8 cellular contexts compared by ENCODE assay signal in genomic region chr1:234606731-234607090, GRCh38. TPM values are rescaled to one million over a fixed set of nuclear protein-coding genes. Genes with fewer than 3 reads are reported as not detected.
DNase-seq lines count a peak whose midpoint lies in the region; ATAC-seq and TF ChIP-seq lines count a peak whose summit lies in the region.

No MANE protein-coding gene starts in this region.

- TF ChIP-seq EP300 in neural cell (conservative IDR thresholded peaks at IDR 0.05; ENCODE audit: poor library complexity, severe bottlenecking), result no peak

- peaks cover 68% of the 10 kb centered on the region for H3K79me2 ChIP-seq in neural cell (replicated peaks; ENCODE audit: insufficient read depth, low read length)

- H3K9me3 Mint-ChIP-seq in CD4-positive, CD25-positive, alpha-beta regulatory T cell, result peaks cover 0 to 2% (median 0%) of the 10 kb centered on the region in 7 donors

- peak overlapping the region; percentile 99 for H3K4me3 ChIP-seq in CD4-positive, CD25-positive, alpha-beta regulatory T cell (ENCODE audit: low read depth, low read length)
- peak overlapping the region; percentile 95 for H3K4me3 ChIP-seq in NB4 (ENCODE audit: low read depth, low read length)
- H3K4me3 ChIP-seq in dorsolateral prefrontal cortex, result peak overlapping the region; percentile 60 to 94 (median 82)
- peak overlapping the region; percentile 90 for H3K4me3 ChIP-seq in neural cell (ENCODE audit: low read length)

- peaks cover 3% of the 10 kb centered on the region for H3F3A ChIP-seq in neural cell (ENCODE audit: insufficient read depth, low read length, poor library complexity, severe bottlenecking)

- H2AFZ ChIP-seq in neural cell (ENCODE audit: low read depth, low read length), result no peak overlapping the region

- ATAC-seq in CD4-positive, CD25-positive, alpha-beta regulatory T cell (ENCODE audit: low read depth in 2 of 2), result no peak
- ATAC-seq in HG03045 (IDR thresholded peaks at IDR 0.05; ENCODE audit: unreplicated experiment), result no peak

- H3K4me2 ChIP-seq in neural cell (ENCODE audit: low read length), result peak overlapping the region; percentile 99

- H3K27ac Mint-ChIP-seq in CD4-positive, CD25-positive, alpha-beta regulatory T cell, result peak overlapping the region; percentile 99 to 100 (median 99)

- peaks cover 72% of the 10 kb centered on the region for H3K4me1 ChIP-seq in CD4-positive, CD25-positive, alpha-beta regulatory T cell (ENCODE audit: control insufficient read depth, insufficient read depth, low read length, poor library complexity, severe bottlenecking)

- H4K20me1 ChIP-seq in neural cell (ENCODE audit: insufficient read depth), result peaks cover 23% of the 10 kb centered on the region

- peaks cover 18% of the 10 kb centered on the region for H3K36me3 ChIP-seq in CD4-positive, CD25-positive, alpha-beta regulatory T cell (ENCODE audit: control insufficient read depth, insufficient read depth, low read length)
- H3K36me3 ChIP-seq in neural cell (ENCODE audit: insufficient read depth, low read length), result peaks cover 15% of the 10 kb centered on the region

- H3K4me1 Mint-ChIP-seq in CD4-positive, CD25-positive, alpha-beta regulatory T cell, result peaks cover 37 to 61% (median 54%) of the 10 kb centered on the region in 4 donors

- no peaks in the 10 kb centered on the region for H3K9me2 ChIP-seq in neural cell (ENCODE audit: insufficient read depth, low read length)

- peak overlapping the region; percentile 98 for H3K27ac ChIP-seq in CD4-positive, CD25-positive, alpha-beta regulatory T cell (ENCODE audit: insufficient read depth, low read length, poor library complexity, severe bottlenecking)
- H3K27ac ChIP-seq in dorsolateral prefrontal cortex, result peak overlapping the region; percentile 88 to 100 (median 99)
- H3K27ac ChIP-seq in neural cell (ENCODE audit: low read length), result peak overlapping the region; percentile 93

- H3K9ac ChIP-seq in neural cell (ENCODE audit: low read length), result peak overlapping the region; percentile 94

- TF ChIP-seq POLR2A in NB4 (IDR thresholded peaks at IDR 0.05; ENCODE audit: extremely low read depth, insufficient read length), result no peak

- no peak for TF ChIP-seq RAD21 in neural cell (conservative IDR thresholded peaks at IDR 0.05)

- peaks cover 33% of the 10 kb centered on the region for H3K36me3 Mint-ChIP-seq in CD4-positive, CD25-positive, alpha-beta regulatory T cell

- no peaks in the 10 kb centered on the region for H3K27me3 ChIP-seq in CD4-positive, CD25-positive, alpha-beta regulatory T cell (ENCODE audit: control insufficient read depth, insufficient read depth, low read length)
- no peaks in the 10 kb centered on the region for H3K27me3 ChIP-seq in dorsolateral prefrontal cortex
- H3K27me3 ChIP-seq in neural cell (ENCODE audit: insufficient read depth, low read depth, low read length), result no peaks in the 10 kb centered on the region

- intact Hi-C loops in dorsolateral prefrontal cortex (cut with DNase I), result loop anchor here in 1 of 2 donors (5.0 kb wide), 1 partner anchor 74 kb away; no protein-coding TSS in a partner anchor

- DNase-seq in CD4-positive, CD25-positive, alpha-beta regulatory T cell, result peak in 2 of 3 donors; percentile 22 to 33
- no peak for DNase-seq in NB4 (ENCODE audit: low read depth)
- DNase-seq in dorsolateral prefrontal cortex, result no peak
- DNase-seq in stimulated activated CD4-positive, alpha-beta T cell treated with anti-CD3 and anti-CD28 coated beads, Interleukin-15, amount 100 ng/mL, for 24 hours, result no peak
- DNase-seq in NCI-H2227 treated with DMSO at 0.1 percent for 48 hours (lab: John Stamatoyannopoulos, UW), result no peak
- no peak for DNase-seq in amygdala (lab: John Stamatoyannopoulos, UW)

- peak overlapping the region; percentile 96 to 98 (median 96) for H3K4me3 Mint-ChIP-seq in CD4-positive, CD25-positive, alpha-beta regulatory T cell

- peaks cover 16% of the 10 kb centered on the region for H3K27me3 Mint-ChIP-seq in CD4-positive, CD25-positive, alpha-beta regulatory T cell

- TF ChIP-seq CTCF in NB4 (IDR thresholded peaks at IDR 0.05; ENCODE audit: low read depth, low read length), result no peak
- TF ChIP-seq CTCF in dorsolateral prefrontal cortex (IDR thresholded peaks at IDR 0.05 in 54 of 56, conservative IDR thresholded peaks at IDR 0.05 in 2 of 56; ENCODE audit: low read depth in 1 of 56, partially characterized antibody in 56 of 56), result no peak
- no peak for TF ChIP-seq CTCF in neural cell (IDR thresholded peaks at IDR 0.05; ENCODE audit: poor library complexity, severe bottlenecking)

- no peaks in the 10 kb centered on the region for H3K9me3 ChIP-seq in CD4-positive, CD25-positive, alpha-beta regulatory T cell (ENCODE audit: control insufficient read depth in 2 of 2, low read length in 2 of 2)
- H3K9me3 ChIP-seq in neural cell (ENCODE audit: low read length), result no peaks in the 10 kb centered on the region

TF ChIP-seq in neural cell, 6 proteins besides CTCF, POLR2A, EP300 and RAD21:
- no peak for TF ChIP-seq EZH2 (IDR thresholded peaks at IDR 0.05; ENCODE audit: borderline replicate concordance, insufficient read depth, low read length, poor library complexity, severe bottlenecking)
- TF ChIP-seq TAF1 (IDR thresholded peaks at IDR 0.05; ENCODE audit: low read depth), result no peak
- TF ChIP-seq MXI1 (conservative IDR thresholded peaks at IDR 0.05; ENCODE audit: poor library complexity, severe bottlenecking), result no peak
- no peak for TF ChIP-seq POLR2AphosphoS5 (IDR thresholded peaks at IDR 0.05)
- no peak for TF ChIP-seq REST (IDR thresholded peaks at IDR 0.05; ENCODE audit: borderline replicate concordance)
- no peak for TF ChIP-seq SMC3 (conservative IDR thresholded peaks at IDR 0.05; ENCODE audit: poor library complexity)

RNA-seq across cellular contexts. Expression of gene IRF2BP2, which starts 3.3 kb away (rescaled TPM):
- 375 TPM for total RNA-seq in CD4-positive, CD25-positive, alpha-beta regulatory T cell
- 10 to 100 TPM; 21.1 to 36.0 (median 24.2) TPM for polyA plus RNA-seq in CD4-positive, CD25-positive, alpha-beta regulatory T cell
- total RNA-seq in dorsolateral prefrontal cortex, result 100 to 1,000 TPM in 54 of 120 experiments, 10 to 100 TPM in 66; 60.9 to 188 (median 96.3) TPM
- 52.2 and 56.9 TPM in 2 replicates for polyA plus RNA-seq in neural cell
- polyA minus RNA-seq in neural cell, result 104 and 107 TPM in 2 replicates

Comparison
In these comparisons a context has a peak if more than half of its experiments do, and no peak if none do; other contexts are left out.
1. DNase-seq: peak in CD4-positive, CD25-positive, alpha-beta regulatory T cell (2 of 3); none in NB4 (single experiment), dorsolateral prefrontal cortex (0 of 10), stimulated activated CD4-positive, alpha-beta T cell treated with anti-CD3 and anti-CD28 coated beads, Interleukin-15, amount 100 ng/mL, for 24 hours (single experiment), NCI-H2227 treated with DMSO at 0.1 percent for 48 hours (single experiment) and amygdala (0 of 56).
2. Peak in every context shown above with its lines, with median percentiles within 50 percentile points of each other: H3K27ac ChIP-seq and H3K4me3 ChIP-seq.